Comparison of ENCODE assay signal across 12 cellular contexts in genomic region chr2:235968616-235969324, GRCh38.
DNase-seq lines count a peak whose midpoint lies in the region; ATAC-seq and TF ChIP-seq lines count a peak whose summit lies in the region.
"Had no signal": no experiment of that assay in that cellular context is flagged by ENCODE, and none has a peak within 500 bp of the region (broad histone marks: within the 10 kb centered on the region; RNA-seq: fewer than 3 reads in every experiment).

No MANE protein-coding gene starts in this region.

- peak; percentile 46 for DNase-seq in D341Med (ENCODE audit: low spot score)
- peak; percentile 41 for DNase-seq in NCI-H1092 (lab: John Stamatoyannopoulos, UW)
- peak; percentile 1 for DNase-seq in NCI-H460 (ENCODE audit: extremely low read depth, low read depth)
- peak; percentile 47 to 74 (median 74) for DNase-seq in right cardiac atrium
- no peak for DNase-seq in HFFc6
- DNase-seq in activated gamma-delta T cell treated with Interleukin-2 at 50 U/mL for 16 hours = no peak
- DNase-seq: activated CD4-positive, alpha-beta T cell treated with anti-CD3 and anti-CD28 coated beads, Interleukin-2, amount 50 U/mL, for 48 hours; AML-193; natural killer cell had no signal

- intact Hi-C loops in right cardiac atrium (cut with DNase I) = no loop called here

- peaks cover 2% of the 10 kb centered on the region; the same call in 1 of the 2 replicates for H3K27me3 Mint-ChIP-seq in HFFc6 (ENCODE audit: insufficient read depth)

- H3K4me3 Mint-ChIP-seq in HFFc6 = no peak overlapping the region
- H3K4me3 Mint-ChIP-seq: activated T-helper 1 cell treated with anti-CD3 and anti-CD28 coated beads, Interleukin-12 subunit alpha, Interleukin-12 subunit beta, Interleukin-2, Interleukin-4 antibody, amounts not matched to agents 30 ng/mL and 10 ng/mL and 1 ng/mL, durations not matched to agents 14 hours and 24 hours and 36 hours; natural killer cell had no signal

- H3K36me3 Mint-ChIP-seq in HFFc6 (ENCODE audit: low read depth) = no peaks in the 10 kb centered on the region

- no peaks in the 10 kb centered on the region for H3K9me3 ChIP-seq in right cardiac atrium (ENCODE audit: control insufficient read depth, low read length)

- 67% methylated on average over 18 of the region's 18 CpGs for WGBS in right cardiac atrium

- no peak overlapping the region for H3K27ac ChIP-seq in right cardiac atrium (ENCODE audit: low read length)

- no peaks in the 10 kb centered on the region for H3K27me3 ChIP-seq in right cardiac atrium (ENCODE audit: control insufficient read depth, insufficient read depth)

- H3K9me3 Mint-ChIP-seq in HFFc6 = no peaks in the 10 kb centered on the region
- H3K9me3 Mint-ChIP-seq: activated T-helper 1 cell treated with anti-CD3 and anti-CD28 coated beads, Interleukin-12 subunit alpha, Interleukin-12 subunit beta, Interleukin-2, Interleukin-4 antibody, amounts not matched to agents 30 ng/mL and 10 ng/mL and 1 ng/mL, durations not matched to agents 14 hours and 24 hours and 36 hours; natural killer cell had no signal

- no peak for TF ChIP-seq CTCF in HFFc6 (IDR thresholded peaks at IDR 0.05)

- H3K4me3 ChIP-seq in right cardiac atrium (ENCODE audit: low read length) = no peak overlapping the region

- ATAC-seq in right cardiac atrium (peak; percentile 80 to 86), HG03045 (IDR thresholded peaks at IDR 0.05; ENCODE audit: unreplicated experiment) (no peak), GM18907 (IDR thresholded peaks at IDR 0.05; ENCODE audit: unreplicated experiment) (no peak)
- ATAC-seq: natural killer cell had no signal

- H3K4me1 Mint-ChIP-seq in HFFc6 (ENCODE audit: low read depth) = no peaks in the 10 kb centered on the region

- no peak overlapping the region for H3K27ac Mint-ChIP-seq in HFFc6
- H3K27ac Mint-ChIP-seq: activated T-helper 1 cell treated with anti-CD3 and anti-CD28 coated beads, Interleukin-12 subunit alpha, Interleukin-12 subunit beta, Interleukin-2, Interleukin-4 antibody, amounts not matched to agents 30 ng/mL and 10 ng/mL and 1 ng/mL, durations not matched to agents 14 hours and 24 hours and 36 hours; natural killer cell had no signal

- H3K4me1 ChIP-seq in right cardiac atrium (ENCODE audit: control insufficient read depth, insufficient read depth, low read length) = no peaks in the 10 kb centered on the region

Comparison
In these comparisons a context has a peak if more than half of its experiments do, and no peak if none do; other contexts are left out.
1. DNase-seq: peak in D341Med (single experiment), NCI-H1092 (single experiment), NCI-H460 (single experiment) and right cardiac atrium (3 of 3); none in HFFc6 (single experiment) and activated gamma-delta T cell treated with Interleukin-2 at 50 U/mL for 16 hours (single experiment).
2. ATAC-seq: peak in right cardiac atrium (2 of 2); none in HG03045 (single experiment) and GM18907 (single experiment).